1 cellular context compared by ENCODE assay signal in genomic region chr15:74545776-74546656, GRCh38.
TF ChIP-seq lines count a peak whose summit lies in the region.

No MANE protein-coding gene starts in this region.

TF ChIP-seq in HEK293, 187 proteins besides CTCF, POLR2A, EP300 and RAD21 (continued from another document and continues in another):
- peak; percentile 92 for TF ChIP-seq ZSCAN18 (tag by site-specific recombination; IDR thresholded peaks at IDR 0.05)
- peak; percentile 96 for TF ChIP-seq ZBTB8A (tag by site-specific recombination; IDR thresholded peaks at IDR 0.05)
- peak; percentile 99 for TF ChIP-seq ZNF645 (tag by site-specific recombination; IDR thresholded peaks at IDR 0.05)
- peak; percentile 96 for TF ChIP-seq ZNF692 (tag by site-specific recombination; IDR thresholded peaks at IDR 0.05)
- TF ChIP-seq ZNF335 (tag by site-specific recombination; conservative IDR thresholded peaks at IDR 0.05) = peak; percentile 72
- no peak for TF ChIP-seq ZNF560 (tag by site-specific recombination; IDR thresholded peaks at IDR 0.05; ENCODE audit: borderline replicate concordance)
- peak; percentile 95 for TF ChIP-seq KLF16 (tag by site-specific recombination; IDR thresholded peaks at IDR 0.05)
- peak; percentile 99 for TF ChIP-seq EGR2 (tag by site-specific recombination; IDR thresholded peaks at IDR 0.05; ENCODE audit: low read depth)
- peak; percentile 91 for TF ChIP-seq ZBTB10 (tag by site-specific recombination; IDR thresholded peaks at IDR 0.05)
- no peak for TF ChIP-seq ZNF747 (tag by site-specific recombination; IDR thresholded peaks at IDR 0.05)
- TF ChIP-seq ZNF248 (tag by site-specific recombination; IDR thresholded peaks at IDR 0.05) = no peak
- TF ChIP-seq ZNF426 (tag by site-specific recombination; IDR thresholded peaks at IDR 0.05) = no peak
- peak; percentile 100 for TF ChIP-seq ZNF324 (tag by site-specific recombination; IDR thresholded peaks at IDR 0.05)
- TF ChIP-seq GLIS1 (tag by site-specific recombination; IDR thresholded peaks at IDR 0.05) = peak; percentile 98
- TF ChIP-seq ZNF785 (tag by site-specific recombination; IDR thresholded peaks at IDR 0.05) = peak; percentile 94; the same call in 1 of the 2 replicates
- peak; percentile 98 for TF ChIP-seq ZNF184 (tag by site-specific recombination; IDR thresholded peaks at IDR 0.05)
- TF ChIP-seq BCL6B (tag by site-specific recombination; IDR thresholded peaks at IDR 0.05) = peak; percentile 100
- no peak for TF ChIP-seq ZNF138 (tag by site-specific recombination; IDR thresholded peaks at IDR 0.05; ENCODE audit: borderline replicate concordance)
- peak; percentile 46 for TF ChIP-seq ZNF677 (tag by site-specific recombination; IDR thresholded peaks at IDR 0.05)
- no peak for TF ChIP-seq ZNF791 (tag by site-specific recombination; IDR thresholded peaks at IDR 0.05)
- TF ChIP-seq ZNF274 (IDR thresholded peaks at IDR 0.05; ENCODE audit: low read length) = no peak
- no peak for TF ChIP-seq ZNF274 (tag by site-specific recombination; IDR thresholded peaks at IDR 0.05; ENCODE audit: borderline replicate concordance)
- no peak for TF ChIP-seq ZNF585B (tag by site-specific recombination; IDR thresholded peaks at IDR 0.05)
- peak; percentile 92 for TF ChIP-seq ZNF558 (tag by site-specific recombination; IDR thresholded peaks at IDR 0.05)
- peak; percentile 100 for TF ChIP-seq ZFHX2 (tag by site-specific recombination; conservative IDR thresholded peaks at IDR 0.05)
- peak; percentile 98 for TF ChIP-seq TSHZ1 (tag by site-specific recombination; IDR thresholded peaks at IDR 0.05; ENCODE audit: borderline replicate concordance)
- TF ChIP-seq PRDM4 (tag by site-specific recombination; IDR thresholded peaks at IDR 0.05) = peak; percentile 96
- peak; percentile 98 for TF ChIP-seq KLF17 (tag by site-specific recombination; IDR thresholded peaks at IDR 0.05)
- peak; percentile 100 for TF ChIP-seq ZSCAN30 (tag by site-specific recombination; IDR thresholded peaks at IDR 0.05)
- TF ChIP-seq ZNF501 (tag by site-specific recombination; IDR thresholded peaks at IDR 0.05) = peak; percentile 100
- TF ChIP-seq ZNF112 (tag by site-specific recombination; IDR thresholded peaks at IDR 0.05) = no peak; the same call in 1 of the 2 replicates
- TF ChIP-seq TRIM28 (IDR thresholded peaks at IDR 0.05; ENCODE audit: borderline replicate concordance, low read length) = peak; percentile 90
- TF ChIP-seq YY1 (tag by site-specific recombination; IDR thresholded peaks at IDR 0.05) = peak; percentile 79
- TF ChIP-seq ZNF521 (tag by site-specific recombination; IDR thresholded peaks at IDR 0.05) = no peak
- TF ChIP-seq ZSCAN5A (tag by site-specific recombination; IDR thresholded peaks at IDR 0.05) = peak; percentile 98; the same call in 1 of the 2 replicates
- peak; percentile 99 for TF ChIP-seq ZBTB44 (tag by site-specific recombination; IDR thresholded peaks at IDR 0.05)
